9 cellular contexts compared by ENCODE assay signal in the genomic region with DNA sequence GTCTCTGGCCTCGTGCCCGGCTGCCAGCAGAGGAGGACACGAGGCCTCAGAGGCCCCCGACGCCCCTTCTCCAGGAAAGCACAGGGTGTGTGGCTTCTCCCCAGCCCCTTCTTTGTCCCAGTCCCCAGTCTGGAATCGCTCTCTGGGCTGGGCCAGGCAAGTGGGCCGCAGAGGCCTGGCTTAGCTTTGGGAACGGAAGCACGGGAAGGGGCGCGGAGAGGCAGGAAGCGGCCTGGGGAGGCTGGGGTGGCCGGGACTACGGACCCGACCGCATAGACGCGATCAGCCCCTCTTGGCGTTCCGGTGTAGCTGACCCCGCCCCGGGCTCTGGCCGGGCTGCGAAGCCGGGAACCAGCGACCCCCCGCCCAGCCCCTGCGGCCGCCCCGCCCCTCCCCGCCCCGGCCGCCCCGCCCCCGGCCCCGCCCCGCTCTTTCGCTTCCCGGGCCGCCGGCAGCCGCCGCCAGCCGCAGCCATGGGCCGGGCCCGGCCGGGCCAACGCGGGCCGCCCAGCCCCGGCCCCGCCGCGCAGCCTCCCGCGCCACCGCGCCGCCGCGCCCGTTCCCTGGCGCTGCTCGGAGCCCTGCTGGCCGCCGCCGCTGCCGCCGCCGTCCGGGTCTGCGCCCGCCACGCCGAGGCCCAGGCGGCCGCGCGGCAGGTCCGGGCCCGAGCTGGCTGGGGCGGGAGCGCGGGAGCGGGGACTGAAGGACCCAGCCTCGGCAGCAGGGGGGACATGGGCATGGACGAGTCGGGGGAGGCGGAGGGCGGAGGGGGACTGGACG. TPM values are rescaled to one million over a fixed set of nuclear protein-coding genes. Genes with fewer than 3 reads are reported as not detected.
A peak's percentile ranks its signal among the peaks of the same experiment; 100 is the strongest.
DNase-seq lines count a peak whose midpoint lies in the region; ATAC-seq, FAIRE-seq and TF ChIP-seq lines count a peak whose summit lies in the region.
"Had no signal": no experiment of that assay in that cellular context is flagged by ENCODE, and none has a peak within 500 bp of the region (broad histone marks: within the 10 kb centered on the region; RNA-seq: fewer than 3 reads in every experiment).

A gene with protein sequence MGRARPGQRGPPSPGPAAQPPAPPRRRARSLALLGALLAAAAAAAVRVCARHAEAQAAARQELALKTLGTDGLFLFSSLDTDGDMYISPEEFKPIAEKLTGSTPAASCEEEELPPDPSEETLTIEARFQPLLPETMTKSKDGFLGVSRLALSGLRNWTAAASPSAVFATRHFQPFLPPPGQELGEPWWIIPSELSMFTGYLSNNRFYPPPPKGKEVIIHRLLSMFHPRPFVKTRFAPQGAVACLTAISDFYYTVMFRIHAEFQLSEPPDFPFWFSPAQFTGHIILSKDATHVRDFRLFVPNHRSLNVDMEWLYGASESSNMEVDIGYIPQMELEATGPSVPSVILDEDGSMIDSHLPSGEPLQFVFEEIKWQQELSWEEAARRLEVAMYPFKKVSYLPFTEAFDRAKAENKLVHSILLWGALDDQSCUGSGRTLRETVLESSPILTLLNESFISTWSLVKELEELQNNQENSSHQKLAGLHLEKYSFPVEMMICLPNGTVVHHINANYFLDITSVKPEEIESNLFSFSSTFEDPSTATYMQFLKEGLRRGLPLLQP (plus strand): TSS at position 436 of the 780 bp plus-strand sequence. CDS start 38 bp downstream, at position 474.

- H3K4me1 ChIP-seq in KMS-11 (ENCODE audit: low read depth, poor library complexity, severe bottlenecking) (peaks cover 89% of the 10 kb centered on the region), right lobe of liver (peaks cover 0 to 10% (median 0%) of the 10 kb centered on the region in 4 donors)

- H3K27me3 ChIP-seq in KMS-11 (ENCODE audit: insufficient read depth, low read depth) = no peaks in the 10 kb centered on the region
- no peaks in the 10 kb centered on the region for H3K27me3 ChIP-seq in right lobe of liver

- H3K4me2 ChIP-seq in KMS-11 = peak within 1 kb of the TSS; percentile 72

- H3K4me3 ChIP-seq in KMS-11 (IDR thresholded peaks at IDR 0.05; ENCODE audit: insufficient read depth, low read depth, low read length) = no peak within 1 kb of the TSS
- peak within 1 kb of the TSS; percentile 43 to 61 (median 48) for H3K4me3 ChIP-seq in right lobe of liver

- DNase-seq in D721Med (ENCODE audit: insufficient read length, low spot score) (peak; percentile 58), UCSD-AML1 (lab: John Stamatoyannopoulos, UW; ENCODE audit: unreplicated experiment) (peak; percentile 86), right lobe of liver (peak; percentile 73 to 83 (median 75)), NK-92 (lab: John Stamatoyannopoulos, UW; ENCODE audit: unreplicated experiment) (no peak), NCI-H1048 (lab: John Stamatoyannopoulos, UW) (no peak)
- DNase-seq in effector CD4-positive, alpha-beta T cell = peak; percentile 14
- DNase-seq in stimulated activated naive CD4-positive, alpha-beta T cell treated with Interleukin-2 at 50 U/mL for 16 hours (lab: John Stamatoyannopoulos, UW) = peak; percentile 30

- TF ChIP-seq POLR2A in right lobe of liver (IDR thresholded peaks at IDR 0.05) = peak; percentile 18

- WGBS in right lobe of liver (ENCODE audit: insufficient coverage, low coverage, low lambda C conversion rate, missing lambda C conversion rate) = 4% methylated on average over 21 of the region's 91 CpGs

- no peaks in the 10 kb centered on the region for H3K79me2 ChIP-seq in KMS-11 (ENCODE audit: insufficient read depth, low read depth)

- peak; percentile 63 to 72 (median 68) for ATAC-seq in right lobe of liver

- H4K20me1 ChIP-seq in KMS-11 (ENCODE audit: insufficient read depth) = no peaks in the 10 kb centered on the region

- peak within 1 kb of the TSS; percentile 52; the same call in 1 of the 2 replicates for H2AFZ ChIP-seq in KMS-11 (ENCODE audit: low read depth)

- intact Hi-C loops in right lobe of liver (cut with DNase I) = loop anchor here (10.0 kb wide), 1 partner anchor 185 kb away; a partner anchor contains a TSS

- no peaks in the 10 kb centered on the region for H3K9me3 ChIP-seq in right lobe of liver

- H3K27ac ChIP-seq in KMS-11 = no peak within 1 kb of the TSS
- H3K27ac ChIP-seq in right lobe of liver = peak within 1 kb of the TSS in 2 of 3 donors; percentile 41 to 58

- no peak for FAIRE-seq in D721Med (lab: Jason Lieb, UNC)
- FAIRE-seq: TTC549 had no signal

- H3K36me3 ChIP-seq in KMS-11 (ENCODE audit: insufficient read depth) = no peaks in the 10 kb centered on the region
- no peaks in the 10 kb centered on the region for H3K36me3 ChIP-seq in right lobe of liver

- H3K9ac ChIP-seq in KMS-11 = peak within 1 kb of the TSS; percentile 41; the same call in 1 of the 2 replicates

- TF ChIP-seq CTCF in D721Med (IDR thresholded peaks at IDR 0.05; ENCODE audit: insufficient read depth, missing control alignments) (no peak), KMS-11 (conservative IDR thresholded peaks at IDR 0.05; ENCODE audit: low read depth, low read length) (no peak), right lobe of liver (IDR thresholded peaks at IDR 0.05) (no peak)

RNA-seq across cellular contexts. Expression of the gene that starts here (rescaled TPM):
- 10 to 100 TPM; 11.9 to 21.8 (median 17.8) TPM for total RNA-seq in right lobe of liver

Comparison
In these comparisons a context has a peak if more than half of its experiments do, and no peak if none do; other contexts are left out.
1. DNase-seq: peak in D721Med (single experiment), UCSD-AML1 (single experiment), effector CD4-positive, alpha-beta T cell (single experiment), right lobe of liver (3 of 3) and stimulated activated naive CD4-positive, alpha-beta T cell treated with Interleukin-2 at 50 U/mL for 16 hours (single experiment); none in NK-92 (single experiment) and NCI-H1048 (single experiment).